Comparison of ENCODE assay signal across 13 cellular contexts in the genomic region with DNA sequence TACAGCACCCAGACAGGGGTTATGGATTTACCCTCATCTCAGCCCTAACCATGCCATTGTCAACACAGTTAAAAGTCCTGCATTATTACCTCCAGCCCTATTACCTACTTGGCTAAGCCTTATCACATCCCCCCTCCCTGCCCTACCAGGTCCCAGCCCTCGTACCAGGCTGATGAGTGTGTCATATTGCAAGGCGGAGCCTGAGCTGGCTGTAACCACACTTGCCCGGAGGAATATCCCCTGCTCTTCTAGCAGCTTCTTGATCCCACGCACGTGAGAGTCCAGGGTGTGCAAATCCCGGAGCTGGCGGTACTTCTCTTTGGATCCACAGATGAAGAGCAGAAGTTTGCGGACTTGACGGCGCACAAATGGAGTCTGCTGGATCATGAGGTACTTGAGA.
DNase-seq lines count a peak whose midpoint lies in the region; ATAC-seq and TF ChIP-seq lines count a peak whose summit lies in the region.
"Had no signal": no experiment of that assay in that cellular context is flagged by ENCODE, and none has a peak within 500 bp of the region (broad histone marks: within the 10 kb centered on the region; RNA-seq: fewer than 3 reads in every experiment).

No MANE protein-coding gene starts in this region.

- TF ChIP-seq POLR2A in body of pancreas (IDR thresholded peaks at IDR 0.05) = no peak

- TF ChIP-seq CTCF in right atrium auricular region (IDR thresholded peaks at IDR 0.05) (no peak), body of pancreas (IDR thresholded peaks at IDR 0.05) (no peak)

- H3K36me3 ChIP-seq in right atrium auricular region = peaks cover 100% of the 10 kb centered on the region
- H3K36me3 ChIP-seq in body of pancreas (replicated peaks in 1 of 2; ENCODE audit: insufficient read depth in 1 of 2, low read depth in 2 of 2) = peaks cover 30 to 57% of the 10 kb centered on the region in 2 donors
- peaks cover 99% of the 10 kb centered on the region for H3K36me3 ChIP-seq in HAP-1 (replicated peaks)

- H3K4me3 ChIP-seq in right atrium auricular region (no peak overlapping the region), body of pancreas (no peak overlapping the region), HAP-1 (no peak overlapping the region)

- intact Hi-C loops in Right ventricle myocardium inferior (cut with DNase I) = no loop called here
- intact Hi-C loops in body of pancreas (cut with DNase I) = no loop called here
- intact Hi-C loops in left ventricle myocardium superior (cut with micrococcal nuclease) = no loop called here

- no peak overlapping the region for H3K27ac ChIP-seq in right atrium auricular region
- H3K27ac ChIP-seq in body of pancreas = no peak overlapping the region

- WGBS in body of pancreas, 2 donors = 57 to 84% methylated on average over 10 of the region's 10 CpGs

- H3K4me1 ChIP-seq in right atrium auricular region (no peaks in the 10 kb centered on the region), body of pancreas (no peaks in the 10 kb centered on the region), HAP-1 (no peaks in the 10 kb centered on the region)
- H3K4me1 ChIP-seq: Caco-2 had no signal

- H3K27me3 ChIP-seq in right atrium auricular region = no peaks in the 10 kb centered on the region
- no peaks in the 10 kb centered on the region for H3K27me3 ChIP-seq in body of pancreas
- no peaks in the 10 kb centered on the region for H3K27me3 ChIP-seq in HAP-1 (ENCODE audit: low read depth)

- in situ Hi-C loops in HAP-1 (cut with MboI; ENCODE audit: low sequenced_read_pairs) = no loop called here

- no peaks in the 10 kb centered on the region for H3K9me3 ChIP-seq in right atrium auricular region
- no peaks in the 10 kb centered on the region for H3K9me3 ChIP-seq in body of pancreas
- H3K9me3 ChIP-seq in HAP-1 = no peaks in the 10 kb centered on the region
- H3K9me3 ChIP-seq: Caco-2 had no signal

- DNase-seq in Right ventricle myocardium inferior (ENCODE audit: missing footprints) = no peak
- no peak for DNase-seq in right atrium auricular region (ENCODE audit: low spot score)
- peak in 3 of 4 donors; percentile 60 to 65 (median 63) for DNase-seq in body of pancreas
- peak; percentile 39 for DNase-seq in left ventricle myocardium superior
- DNase-seq in HAP-1 (ENCODE audit: low spot score in 2 of 2) = no peak
- no peak for DNase-seq in Kasumi-1 (lab: John Stamatoyannopoulos, UW)
- no peak for DNase-seq in SIG-M5 (lab: John Stamatoyannopoulos, UW)
- DNase-seq: activated CD4-positive, CD25-positive, alpha-beta regulatory T cell treated with anti-CD3 and anti-CD28 coated beads, Interleukin-2, amount 50 U/mL, for 72 hours; activated naive CD4-positive, alpha-beta T cell treated with anti-CD3 and anti-CD28 coated beads, Interleukin-2, amount 50 U/mL, for 16 hours; Caco-2; central memory CD4-positive, alpha-beta T cell; stimulated activated CD4-positive, alpha-beta T cell treated with anti-CD3 and anti-CD28 coated beads, Interleukin-15, amount 100 ng/mL, for 24 hours had no signal

- peak; percentile 89 for ATAC-seq in Right ventricle myocardium inferior
- peak; percentile 52 for ATAC-seq in body of pancreas
- peak; percentile 91 for ATAC-seq in left ventricle myocardium superior
- no peak for ATAC-seq in activated CD4-positive, CD25-positive, alpha-beta regulatory T cell treated with anti-CD3 and anti-CD28 coated beads, Interleukin-2, amount 50 U/mL, for 24 hours

Comparison
In these comparisons a context has a peak if more than half of its experiments do, and no peak if none do; other contexts are left out.
1. DNase-seq: peak in body of pancreas (3 of 4) and left ventricle myocardium superior (single experiment); none in Right ventricle myocardium inferior (single experiment), right atrium auricular region (single experiment), HAP-1 (0 of 2), Kasumi-1 (0 of 2) and SIG-M5 (single experiment).
2. ATAC-seq: peak in Right ventricle myocardium inferior (single experiment), body of pancreas (single experiment) and left ventricle myocardium superior (single experiment); none in activated CD4-positive, CD25-positive, alpha-beta regulatory T cell treated with anti-CD3 and anti-CD28 coated beads, Interleukin-2, amount 50 U/mL, for 24 hours (0 of 2).